In the genomic region with DNA sequence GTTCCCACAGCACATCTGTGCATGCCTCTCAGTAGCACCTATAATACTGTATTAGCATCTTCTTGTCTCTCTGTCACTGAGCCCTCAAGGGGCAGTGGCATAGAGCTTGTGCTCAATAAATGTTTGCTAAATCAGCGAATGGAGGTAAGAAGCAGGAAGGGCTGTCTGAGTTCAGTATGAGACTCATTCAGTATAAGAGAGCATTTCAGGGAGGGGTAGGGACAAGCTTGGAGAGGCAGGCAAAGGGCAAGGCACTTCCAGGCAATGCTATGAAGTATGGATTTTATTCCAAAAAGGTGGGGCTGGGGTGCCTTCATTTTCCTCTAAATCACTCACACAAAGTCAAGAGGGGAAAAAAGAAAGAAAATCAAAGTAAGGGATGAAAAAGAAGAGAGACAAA, we compare ENCODE assay signal across 27 cellular contexts. TPM values are rescaled to one million over a fixed set of nuclear protein-coding genes. Genes with fewer than 3 reads are reported as not detected.
"Had no signal": no experiment of that assay in that cellular context is flagged by ENCODE, and none has a peak within 500 bp of the region (broad histone marks: within the 10 kb centered on the region; RNA-seq: fewer than 3 reads in every experiment).

No MANE protein-coding gene starts in this region.

- ATAC-seq: activated T-cell treated with anti-CD3 and anti-CD28 coated beads, Interleukin-2, amount 50 U/mL, for 4 hours; foreskin keratinocyte; gastrocnemius medialis; heart left ventricle had no signal

- DNase-seq: activated B cell treated with CpG ODN at 0.5 μM for 24 hours; activated CD4-positive, alpha-beta T cell treated with anti-CD3 and anti-CD28 coated beads for 48 hours; activated CD4-positive, alpha-beta T cell treated with anti-CD3 and anti-CD28 coated beads, Interleukin-2, amount 50 U/mL, for 1 hour; activated CD4-positive, alpha-beta T cell treated with anti-CD3 and anti-CD28 coated beads, Interleukin-2, amount 50 U/mL, for 48 hours; activated CD8-positive, alpha-beta memory T cell treated with anti-CD3 and anti-CD28 coated beads for 24 hours; activated CD8-positive, alpha-beta T cell treated with anti-CD3 and anti-CD28 coated beads for 36 hours; activated effector memory CD4-positive, alpha-beta T cell treated with anti-CD3 and anti-CD28 coated beads, Interleukin-2, amount 50 U/mL, for 16 hours; activated naive CD4-positive, alpha-beta T cell treated with anti-CD3 and anti-CD28 coated beads for 36 hours; activated naive CD8-positive, alpha-beta T cell treated with anti-CD3 and anti-CD28 coated beads, Interleukin-2, amount 10 ng/mL, durations not matched to agents 7 days and 5 days; activated T-cell treated with anti-CD3 and anti-CD28 coated beads, Interleukin-2, amount 50 U/mL, for 4 hours; central memory CD4-positive, alpha-beta T cell; cerebellar nuclear complex; colonic mucosa; effector memory CD4-positive, alpha-beta T cell; endodermal cell; erythroblast; foreskin keratinocyte; gastrocnemius medialis; glutamatergic neuron; heart left ventricle; hypothalamus; T1000; WERI-Rb-1 had no signal

- H3K4me1 ChIP-seq: ascending aorta, breast epithelium, colonic mucosa, esophagus muscularis mucosa, gastrocnemius medialis, heart left ventricle had no signal

- H3K27me3 ChIP-seq: ascending aorta, colonic mucosa had no signal

- H3K27ac ChIP-seq: ascending aorta, breast epithelium, cardiac muscle cell, colonic mucosa, esophagus muscularis mucosa, foreskin keratinocyte, gastrocnemius medialis, heart left ventricle, WERI-Rb-1 had no signal

- H3K36me3 ChIP-seq: ascending aorta, breast epithelium, cardiac muscle cell, colonic mucosa, esophagus muscularis mucosa, gastrocnemius medialis, heart left ventricle, WERI-Rb-1 had no signal

- H3K9me3 ChIP-seq: ascending aorta, breast epithelium, colonic mucosa, esophagus muscularis mucosa, gastrocnemius medialis, heart left ventricle had no signal

- H3K4me3 ChIP-seq: ascending aorta, breast epithelium, cardiac muscle cell, colonic mucosa, esophagus muscularis mucosa, gastrocnemius medialis, heart left ventricle had no signal

RNA-seq across cellular contexts. Expression of a gene that starts 51.3 kb away (rescaled TPM):
- polyA plus RNA-seq: cardiac muscle cell, foreskin keratinocyte had no signal
